24 cellular contexts compared by ENCODE assay signal in genomic region chr12:113673524-113674238, GRCh38.
A peak's percentile ranks its signal among the peaks of the same experiment; 100 is the strongest.
DNase-seq lines count a peak whose midpoint lies in the region; ATAC-seq, FAIRE-seq and TF ChIP-seq lines count a peak whose summit lies in the region.
"Had no signal": no experiment of that assay in that cellular context is flagged by ENCODE, and none has a peak within 500 bp of the region (broad histone marks: within the 10 kb centered on the region; RNA-seq: fewer than 3 reads in every experiment).

No MANE protein-coding gene starts in this region.

- no peaks in the 10 kb centered on the region for H3K9me3 Mint-ChIP-seq in stimulated activated effector memory CD8-positive, alpha-beta T cell treated with anti-CD3 and anti-CD28 coated beads, Interleukin-12 subunit alpha, Interleukin-12 subunit beta, amount 100 ng/mL, for 72 hours
- H3K9me3 Mint-ChIP-seq: HFFc6 had no signal

- H3K4me1 Mint-ChIP-seq in stimulated activated effector memory CD8-positive, alpha-beta T cell treated with anti-CD3 and anti-CD28 coated beads, Interleukin-12 subunit alpha, Interleukin-12 subunit beta, amount 100 ng/mL, for 72 hours = no peaks in the 10 kb centered on the region
- H3K4me1 Mint-ChIP-seq: CD4-positive, CD25-positive, alpha-beta regulatory T cell; CD8-positive, alpha-beta memory T cell had no signal

- no peak for TF ChIP-seq RAD21 in K562 (CRISPR knock-in tag; conservative IDR thresholded peaks at IDR 0.05 in 1 of 2, IDR thresholded peaks at IDR 0.05 in 1 of 2)

- no peak overlapping the region for H3K4me3 Mint-ChIP-seq in stimulated activated effector memory CD8-positive, alpha-beta T cell treated with anti-CD3 and anti-CD28 coated beads, Interleukin-12 subunit alpha, Interleukin-12 subunit beta, amount 100 ng/mL, for 72 hours
- H3K4me3 Mint-ChIP-seq: CD4-positive, CD25-positive, alpha-beta regulatory T cell; CD8-positive, alpha-beta memory T cell; GM23338; HFFc6 had no signal

- no peak overlapping the region for H3K27ac ChIP-seq in HEK293 (ENCODE audit: extremely low read depth, low read depth, low read length)
- no peak overlapping the region for H3K27ac ChIP-seq in K562 (ENCODE audit: extremely low read depth, low read depth, low read length)

- peaks cover 28 to 54% of the 10 kb centered on the region in 2 experiments for H3K27me3 ChIP-seq in K562 (ENCODE audit: control insufficient read depth in 2 of 2, insufficient read depth in 2 of 2, low read length in 2 of 2)

- no peak overlapping the region for H3K9ac ChIP-seq in K562 (ENCODE audit: insufficient read depth in 1 of 2, low read depth in 2 of 2, low read length in 2 of 2)

- POLR2A ChIA-PET in HEK293 (lab: Yijun Ruan, JAX) (no interaction called here), K562 (lab: Yijun Ruan, JAX) (interaction anchor here (0.9 kb wide), 1 partner anchor 10 kb away, joined by 4 read pairs; no protein-coding TSS in a partner anchor)

- ATAC-seq in K562 = peak; percentile 55; the same call in 2 of the 3 replicates
- ATAC-seq in stimulated activated effector memory CD8-positive, alpha-beta T cell treated with anti-CD3 and anti-CD28 coated beads, Interleukin-12 subunit alpha, Interleukin-12 subunit beta, amount 100 ng/mL, for 72 hours = peak; percentile 27
- no peak for ATAC-seq in mucosa of descending colon
- ATAC-seq: GM23338 had no signal

- CTCF ChIA-PET in HEK293 (lab: Yijun Ruan, JAX) = no interaction called here
- CTCF ChIA-PET in K562 (lab: Yijun Ruan, JAX; ENCODE audit: low intra/inter-chr PET ratio) = no interaction called here

- in situ Hi-C loops in K562 (cut with MboI) = no loop called here

- H3K4me2 ChIP-seq in K562 (ENCODE audit: insufficient read depth, low read length) = no peak overlapping the region
- H3K4me2 ChIP-seq: GM23338 had no signal

- TF ChIP-seq EP300 in K562 (IDR thresholded peaks at IDR 0.05; ENCODE audit: low read length) = 0 out of 2 replicates have a peak, but pooled peaks have one; percentile 26

- H3K4me1 ChIP-seq in HEK293 (ENCODE audit: control insufficient read depth, insufficient read depth, low read length) (no peaks in the 10 kb centered on the region), K562 (replicated peaks in 1 of 2; ENCODE audit: control insufficient read depth in 2 of 2, insufficient read depth in 2 of 2, low read length in 2 of 2) (peaks cover 4 to 16% of the 10 kb centered on the region in 2 experiments; a peak in 3 of 5 replicates), mucosa of descending colon (ENCODE audit: low read depth) (no peaks in the 10 kb centered on the region)
- H3K4me1 ChIP-seq: BE2C had no signal

- TF ChIP-seq CTCF in HEK293 (tag by site-specific recombination; IDR thresholded peaks at IDR 0.05) = no peak
- no peak for TF ChIP-seq CTCF in K562 (IDR thresholded peaks at IDR 0.05 in 2 of 3, conservative IDR thresholded peaks at IDR 0.05 in 1 of 3; ENCODE audit: insufficient read depth in 2 of 3, low read depth in 1 of 3, low read length in 3 of 3)
- no peak for TF ChIP-seq CTCF in mucosa of descending colon (IDR thresholded peaks at IDR 0.05)

- peak; percentile 29 for FAIRE-seq in K562 (lab: Jason Lieb, UNC)
- FAIRE-seq: A204.1, H54, HTR-8/SVneo had no signal

- H3K36me3 ChIP-seq in HEK293 (ENCODE audit: control insufficient read depth in 2 of 2, insufficient read depth in 1 of 2, low read length in 2 of 2) (no peaks in the 10 kb centered on the region), K562 (ENCODE audit: control insufficient read depth, insufficient read depth, low read length) (no peaks in the 10 kb centered on the region), mucosa of descending colon (ENCODE audit: low read depth) (no peaks in the 10 kb centered on the region)
- H3K36me3 ChIP-seq: BE2C had no signal

- H3K27ac Mint-ChIP-seq in stimulated activated effector memory CD8-positive, alpha-beta T cell treated with anti-CD3 and anti-CD28 coated beads, Interleukin-12 subunit alpha, Interleukin-12 subunit beta, amount 100 ng/mL, for 72 hours = no peak overlapping the region
- H3K27ac Mint-ChIP-seq: CD4-positive, CD25-positive, alpha-beta regulatory T cell; CD8-positive, alpha-beta memory T cell; GM23338; HFFc6 had no signal

- H3K9me3 ChIP-seq in HEK293 (ENCODE audit: control insufficient read depth, insufficient read depth, low read depth, low read length) (no peaks in the 10 kb centered on the region), K562 (replicated peaks; ENCODE audit: control insufficient read depth, insufficient read depth, low read depth, low read length) (no peaks in the 10 kb centered on the region), mucosa of descending colon (no peaks in the 10 kb centered on the region)
- H3K9me3 ChIP-seq: BE2C had no signal

- DNase-seq in OCI-M1 (lab: John Stamatoyannopoulos, UW) (peak; percentile 87), K562 (ENCODE audit: extremely low read depth in 1 of 4, low spot score in 3 of 4) (peak in 1 of 4 experiments; percentile 22), NCI-H2171 treated with DMSO at 0.1 percent for 48 hours (lab: John Stamatoyannopoulos, UW) (no peak), mucosa of descending colon (no peak)
- no peak for DNase-seq in stimulated activated effector memory CD8-positive, alpha-beta T cell treated with anti-CD3 and anti-CD28 coated beads, Interleukin-12 subunit alpha, Interleukin-12 subunit beta, amount 100 ng/mL, for 72 hours (ENCODE audit: low spot score in 2 of 2)
- no peak for DNase-seq in effector CD8-positive, alpha-beta T cell (lab: John Stamatoyannopoulos, UW)
- no peak for DNase-seq in activated CD4-positive, alpha-beta T cell treated with anti-CD3 and anti-CD28 coated beads for 48 hours
- DNase-seq: ACHN; BE2C; C1 segment of cervical spinal cord; CD4-positive, CD25-positive, alpha-beta regulatory T cell; CD8-positive, alpha-beta memory T cell; COR-L47; DMS153; DMS79; GDM1; HCEC 1CT; HFFc6; IMR-90 had no signal

- TF ChIP-seq POLR2A in K562 (conservative IDR thresholded peaks at IDR 0.05) = no peak

- WGBS in K562 (ENCODE audit: insufficient coverage, low coverage, missing lambda C conversion rate) = 14% methylated on average over 16 of the region's 16 CpGs

- H4K20me1 ChIP-seq in K562 (replicated peaks; ENCODE audit: control insufficient read depth, insufficient read depth, low read length) = peaks cover 12% of the 10 kb centered on the region

- no peak overlapping the region for H2AFZ ChIP-seq in K562 (ENCODE audit: low read depth, low read length)
- H2AFZ ChIP-seq: GM23338 had no signal

- no peaks in the 10 kb centered on the region for H3K9me1 ChIP-seq in K562 (ENCODE audit: control insufficient read depth, insufficient read depth, low read length)

- intact Hi-C loops in K562 (cut with micrococcal nuclease) = no loop called here
- intact Hi-C loops in mucosa of descending colon (cut with DNase I, micrococcal nuclease) = no loop called here

- no TSS peak for BruUV-seq in K562 (replicated peaks; lab: Mats Ljungman, UMichigan)

- no peaks in the 10 kb centered on the region for H3K79me2 ChIP-seq in K562 (ENCODE audit: control insufficient read depth, insufficient read depth, low read length)

- H3K4me3 ChIP-seq in HEK293 (ENCODE audit: low read depth, low read length) (no peak overlapping the region), K562 (no peak overlapping the region), mucosa of descending colon (no peak overlapping the region)
- H3K4me3 ChIP-seq: GM23338 had no signal

- H3K36me3 Mint-ChIP-seq in stimulated activated effector memory CD8-positive, alpha-beta T cell treated with anti-CD3 and anti-CD28 coated beads, Interleukin-12 subunit alpha, Interleukin-12 subunit beta, amount 100 ng/mL, for 72 hours = no peaks in the 10 kb centered on the region
- H3K36me3 Mint-ChIP-seq: CD4-positive, CD25-positive, alpha-beta regulatory T cell; CD8-positive, alpha-beta memory T cell had no signal

TF ChIP-seq in HEK293, 187 proteins besides CTCF, POLR2A, EP300 and RAD21:
- TF ChIP-seq ZNF426 (tag by site-specific recombination; IDR thresholded peaks at IDR 0.05) (no peak), ZNF366 (tag by site-specific recombination; conservative IDR thresholded peaks at IDR 0.05) (peak; percentile 50; the same call in 1 of the 2 replicates), ZNF311 (tag by site-specific recombination; IDR thresholded peaks at IDR 0.05; ENCODE audit: borderline replicate concordance) (no peak)

TF ChIP-seq in K562, 482 proteins besides CTCF, POLR2A, EP300 and RAD21 (continues in another document):
- TF ChIP-seq TEAD4 (IDR thresholded peaks at IDR 0.05; ENCODE audit: low read length) = peak; percentile 48
- no peak for TF ChIP-seq TEAD4 (CRISPR knock-in tag; IDR thresholded peaks at IDR 0.05; ENCODE audit: borderline replicate concordance)
- TF ChIP-seq RCOR1 (IDR thresholded peaks at IDR 0.05; ENCODE audit: borderline replicate concordance in 1 of 2, low read depth in 2 of 2, low read length in 2 of 2) = peak in 1 of 2 experiments; percentile 79; a peak in 2 of 4 replicates
- TF ChIP-seq TCF3 (CRISPR knock-in tag; IDR thresholded peaks at IDR 0.05) = peak; percentile 44; the same call in 1 of the 2 replicates
- peak; percentile 20 to 36; a peak in 1 of 4 replicates for TF ChIP-seq KDM1A (IDR thresholded peaks at IDR 0.05)
- TF ChIP-seq TAL1 (IDR thresholded peaks at IDR 0.05) = peak; percentile 53
- peak; percentile 48; the same call in 1 of the 2 replicates for TF ChIP-seq CBFA2T2 (conservative IDR thresholded peaks at IDR 0.05)
- peak; percentile 10; the same call in 1 of the 2 replicates for TF ChIP-seq ARID1B (IDR thresholded peaks at IDR 0.05)
- TF ChIP-seq BRD4 (IDR thresholded peaks at IDR 0.05) = no peak
- TF ChIP-seq ELK3 (CRISPR knock-in tag; IDR thresholded peaks at IDR 0.05) = no peak
- TF ChIP-seq CBFA2T3 (IDR thresholded peaks at IDR 0.05) = peak; percentile 66

Comparison
In these comparisons a context has a peak if more than half of its experiments do, and no peak if none do; other contexts are left out.
1. Of the 44 proteins assayed by ChIP-seq in both K562 and HEK293: peak only in K562: PRDM10; only in HEK293: none; in both: none; in neither: 43.